Comparison of ENCODE assay signal across 13 cellular contexts in genomic region chr5:133977858-133978257, GRCh38. TPM values are rescaled to one million over a fixed set of nuclear protein-coding genes. Genes with fewer than 3 reads are reported as not detected.
A peak's percentile ranks its signal among the peaks of the same experiment; 100 is the strongest.
DNase-seq lines count a peak whose midpoint lies in the region; ATAC-seq, FAIRE-seq and TF ChIP-seq lines count a peak whose summit lies in the region.
"Had no signal": no experiment of that assay in that cellular context is flagged by ENCODE, and none has a peak within 500 bp of the region (broad histone marks: within the 10 kb centered on the region; RNA-seq: fewer than 3 reads in every experiment).

No MANE protein-coding gene starts in this region.

- CTCF ChIA-PET in HepG2 (lab: Yijun Ruan, JAX; ENCODE audit: low intra/inter-chr PET ratio, low total read pairs): no interaction called here
- CTCF ChIA-PET in activated CD4-positive, alpha-beta memory T cell treated with anti-CD3 and anti-CD28 coated beads, Interleukin-2, amount 10 ng/mL, durations not matched to agents 7 days and 5 days (lab: Charles Lee): interaction anchor here (1.4 to 6.7 kb wide), 4 partner anchors 8 to 19 kb away, joined by 4 to 54 read pairs (median 12); no protein-coding TSS in a partner anchor

- peaks cover 5% of the 10 kb centered on the region; the same call in 1 of the 2 replicates for H4K20me1 ChIP-seq in HepG2 (ENCODE audit: insufficient read depth, low read length)

- H3K4me3 ChIP-seq in HepG2 (replicated peaks in 1 of 3; ENCODE audit: insufficient read depth in 1 of 3, low read depth in 2 of 3, low read length in 3 of 3) (no peak overlapping the region), right lobe of liver (no peak overlapping the region), fibroblast of the aortic adventitia (ENCODE audit: low read depth, low read length) (no peak overlapping the region)
- H3K4me3 ChIP-seq: prostate gland had no signal

- H3K36me3 Mint-ChIP-seq in activated CD4-positive, alpha-beta memory T cell treated with anti-CD3 and anti-CD28 coated beads, Interleukin-2, amount 10 ng/mL, durations not matched to agents 7 days and 5 days (ENCODE audit: low read depth): peaks cover 58% of the 10 kb centered on the region

- peak overlapping the region; percentile 7 for H3K27ac Mint-ChIP-seq in activated CD4-positive, alpha-beta memory T cell treated with anti-CD3 and anti-CD28 coated beads, Interleukin-2, amount 10 ng/mL, durations not matched to agents 7 days and 5 days
- H3K27ac Mint-ChIP-seq in stimulated activated naive CD8-positive, alpha-beta T cell treated with anti-CD3 and anti-CD28 coated beads, Interleukin-15, amount 100 ng/mL, for 72 hours: peak overlapping the region; percentile 87 to 93
- H3K27ac Mint-ChIP-seq: immature natural killer cell had no signal

- ATAC-seq in HepG2 (peak; percentile 11; the same call in 1 of the 3 replicates), right lobe of liver (no peak)
- ATAC-seq in stimulated activated naive CD8-positive, alpha-beta T cell treated with anti-CD3 and anti-CD28 coated beads, Interleukin-15, amount 100 ng/mL, for 72 hours: no peak

- intact Hi-C loops in HepG2 (cut with micrococcal nuclease; ENCODE audit: unreplicated experiment): loop anchor here (1.0 kb wide), 1 partner anchor 9 kb away; no protein-coding TSS in a partner anchor
- intact Hi-C loops in right lobe of liver (cut with DNase I): no loop called here

- no peak for DNase-seq in HepG2 (ENCODE audit: low spot score)
- DNase-seq in right lobe of liver: no peak
- no peak for DNase-seq in activated CD4-positive, alpha-beta memory T cell treated with anti-CD3 and anti-CD28 coated beads, Interleukin-2, amount 10 ng/mL, durations not matched to agents 7 days and 5 days
- DNase-seq in fibroblast of the aortic adventitia (ENCODE audit: low read depth): peak; percentile 74
- no peak for DNase-seq in stimulated activated naive CD8-positive, alpha-beta T cell treated with anti-CD3 and anti-CD28 coated beads, Interleukin-15, amount 100 ng/mL, for 72 hours
- DNase-seq in GM13976 (ENCODE audit: low spot score): no peak
- DNase-seq in NCI-H187 treated with DMSO at 0.1 percent for 48 hours (lab: John Stamatoyannopoulos, UW): no peak
- no peak for DNase-seq in stimulated activated naive CD4-positive, alpha-beta T cell (lab: John Stamatoyannopoulos, UW)
- DNase-seq: immature natural killer cell, NCI-H146 had no signal

- H3K4me1 ChIP-seq in HepG2 (ENCODE audit: insufficient read depth, low read length): peaks cover 32% of the 10 kb centered on the region
- peaks cover 0 to 4% (median 0%) of the 10 kb centered on the region in 4 donors for H3K4me1 ChIP-seq in right lobe of liver
- H3K4me1 ChIP-seq: prostate gland had no signal

- POLR2A ChIA-PET in HepG2 (lab: Yijun Ruan, JAX): interaction anchor here (0.9 to 3.7 kb wide), 7 partner anchors 8 to 41 kb away, joined by 3 to 35 read pairs (median 9); partner anchors contain the start of genes C5orf15 and VDAC1
- POLR2A ChIA-PET in activated CD4-positive, alpha-beta memory T cell treated with anti-CD3 and anti-CD28 coated beads, Interleukin-2, amount 10 ng/mL, durations not matched to agents 7 days and 5 days (lab: Charles Lee): interaction anchor here (1.4 kb wide), 1 partner anchor 26 kb away, joined by 4 read pairs; no protein-coding TSS in a partner anchor

- TF ChIP-seq POLR2A in HepG2 (IDR thresholded peaks at IDR 0.05; ENCODE audit: insufficient read depth in 1 of 2, low read depth in 2 of 2, low read length in 2 of 2) (no peak), right lobe of liver (IDR thresholded peaks at IDR 0.05) (no peak)

- peak overlapping the region; percentile 63 for H3K4me2 ChIP-seq in HepG2 (ENCODE audit: low read depth, low read length)

- no peak for FAIRE-seq in HepG2 (lab: Jason Lieb, UNC)

- H3K4me1 Mint-ChIP-seq in activated CD4-positive, alpha-beta memory T cell treated with anti-CD3 and anti-CD28 coated beads, Interleukin-2, amount 10 ng/mL, durations not matched to agents 7 days and 5 days: peaks cover 22% of the 10 kb centered on the region
- peaks cover 21% of the 10 kb centered on the region for H3K4me1 Mint-ChIP-seq in stimulated activated naive CD8-positive, alpha-beta T cell treated with anti-CD3 and anti-CD28 coated beads, Interleukin-15, amount 100 ng/mL, for 72 hours
- H3K4me1 Mint-ChIP-seq: central memory CD8-positive, alpha-beta T cell; immature natural killer cell had no signal

- TF ChIP-seq CTCF in HepG2 (CRISPR knock-in tag; IDR thresholded peaks at IDR 0.05) (no peak), right lobe of liver (IDR thresholded peaks at IDR 0.05) (no peak), fibroblast of the aortic adventitia (IDR thresholded peaks at IDR 0.05; ENCODE audit: insufficient read depth, low read length) (no peak), GM13976 (IDR thresholded peaks at IDR 0.05; ENCODE audit: borderline replicate concordance, control extremely low read depth, extremely low read depth, insufficient read depth, missing control alignments) (no peak)

- peak overlapping the region; percentile 44 for H3K9ac ChIP-seq in HepG2 (ENCODE audit: insufficient read depth, low read depth, low read length)

- no peak for TF ChIP-seq RAD21 in HepG2 (CRISPR knock-in tag; IDR thresholded peaks at IDR 0.05)

- in situ Hi-C loops in HepG2 (cut with HindIII; ENCODE audit: extremely low pct_ligation_motif_present, low pct_unique_long_range_greater_than_20kb): no loop called here
- in situ Hi-C loops in GM13976 (cut with MboI; ENCODE audit: low sequenced_read_pairs, unreplicated experiment): no loop called here

- no peaks in the 10 kb centered on the region for H3K9me3 Mint-ChIP-seq in activated CD4-positive, alpha-beta memory T cell treated with anti-CD3 and anti-CD28 coated beads, Interleukin-2, amount 10 ng/mL, durations not matched to agents 7 days and 5 days
- H3K9me3 Mint-ChIP-seq in stimulated activated naive CD8-positive, alpha-beta T cell treated with anti-CD3 and anti-CD28 coated beads, Interleukin-15, amount 100 ng/mL, for 72 hours: no peaks in the 10 kb centered on the region
- H3K9me3 Mint-ChIP-seq: central memory CD8-positive, alpha-beta T cell; immature natural killer cell had no signal

- 21% methylated on average over 1 of the region's 1 CpG for WGBS in HepG2 (ENCODE audit: low lambda C conversion rate)
- WGBS in right lobe of liver (ENCODE audit: insufficient coverage, low coverage, low lambda C conversion rate, missing lambda C conversion rate): 67% methylated on average over 1 of the region's 1 CpG

- H3K79me2 ChIP-seq in HepG2 (ENCODE audit: insufficient read depth, low read length): peaks cover 5% of the 10 kb centered on the region

- H3K27me3 ChIP-seq in HepG2 (ENCODE audit: control insufficient read depth in 1 of 2, insufficient read depth in 2 of 2, low read length in 2 of 2) (no peaks in the 10 kb centered on the region), right lobe of liver (no peaks in the 10 kb centered on the region)

- TSS peak; percentile 92 for BruUV-seq in HepG2 (replicated peaks; lab: Mats Ljungman, UMichigan)

- H3K36me3 ChIP-seq in HepG2 (replicated peaks in 1 of 2; ENCODE audit: control insufficient read depth in 1 of 2, insufficient read depth in 2 of 2, low read length in 2 of 2): peaks cover 28 to 59% of the 10 kb centered on the region in 2 experiments
- H3K36me3 ChIP-seq in right lobe of liver: peaks cover 0 to 83% (median 19%) of the 10 kb centered on the region in 4 donors

- no peak overlapping the region for H2AFZ ChIP-seq in HepG2 (ENCODE audit: low read length)

- H3K9me3 ChIP-seq in HepG2 (ENCODE audit: low read length): no peaks in the 10 kb centered on the region
- H3K9me3 ChIP-seq in right lobe of liver: no peaks in the 10 kb centered on the region
- H3K9me3 ChIP-seq: prostate gland had no signal

- no peaks in the 10 kb centered on the region for H3K27me3 Mint-ChIP-seq in activated CD4-positive, alpha-beta memory T cell treated with anti-CD3 and anti-CD28 coated beads, Interleukin-2, amount 10 ng/mL, durations not matched to agents 7 days and 5 days
- H3K27me3 Mint-ChIP-seq in stimulated activated naive CD8-positive, alpha-beta T cell treated with anti-CD3 and anti-CD28 coated beads, Interleukin-15, amount 100 ng/mL, for 72 hours: no peaks in the 10 kb centered on the region
- H3K27me3 Mint-ChIP-seq: central memory CD8-positive, alpha-beta T cell had no signal

- no peak overlapping the region for H3K4me3 Mint-ChIP-seq in activated CD4-positive, alpha-beta memory T cell treated with anti-CD3 and anti-CD28 coated beads, Interleukin-2, amount 10 ng/mL, durations not matched to agents 7 days and 5 days
- H3K4me3 Mint-ChIP-seq in stimulated activated naive CD8-positive, alpha-beta T cell treated with anti-CD3 and anti-CD28 coated beads, Interleukin-15, amount 100 ng/mL, for 72 hours: no peak overlapping the region
- H3K4me3 Mint-ChIP-seq: central memory CD8-positive, alpha-beta T cell; immature natural killer cell had no signal

- peak overlapping the region; percentile 68 for H3K27ac ChIP-seq in HepG2 (ENCODE audit: extremely low read length, insufficient read depth, low read length)
- H3K27ac ChIP-seq in right lobe of liver: no peak overlapping the region
- H3K27ac ChIP-seq: HL-60, prostate gland had no signal

- TF ChIP-seq EP300 in HepG2 (IDR thresholded peaks at IDR 0.05; ENCODE audit: low read depth in 2 of 2, low read length in 2 of 2) (no peak), HepG2 (CRISPR knock-in tag; IDR thresholded peaks at IDR 0.05; ENCODE audit: borderline replicate concordance) (no peak)

RNA-seq across cellular contexts. Expression of gene C5orf15, which starts 9.4 kb away (rescaled TPM):
- 35.7 and 58.5 TPM in 2 replicates for total RNA-seq in HepG2 (2016; rRNA removed; fragmentation: Illumina TruSeq; extraction: Trizol)
- total RNA-seq in HepG2 (2016; cell fraction: cytosol; rRNA removed; fragmentation: Illumina TruSeq; extraction: Trizol; ENCODE audit: low read depth): 5.8 and 7.0 TPM in 2 replicates
- 32.4 and 58.3 TPM in 2 replicates for total RNA-seq in HepG2 (2016; cell fraction: insoluble cytoplasmic fraction; rRNA removed; fragmentation: Illumina TruSeq; extraction: Trizol)
- 14.0 and 15.0 TPM in 2 replicates for total RNA-seq in HepG2 (2016; cell fraction: membrane; rRNA removed; fragmentation: Illumina TruSeq; extraction: Trizol)
- 50.5 and 53.2 TPM in 2 replicates for total RNA-seq in HepG2 (2016; cell fraction: nucleus; rRNA removed; fragmentation: Illumina TruSeq; extraction: Trizol)
- polyA plus RNA-seq in HepG2 (2011; rRNA removed): 82.7 and 84.1 TPM in 2 replicates
- 55.7 and 70.1 TPM in 2 replicates for polyA plus RNA-seq in HepG2 (2011; cell fraction: cytosol; rRNA removed)
- 26.9 and 28.5 TPM in 2 replicates for polyA plus RNA-seq in HepG2 (2011; cell fraction: nucleus; rRNA removed)
- polyA plus RNA-seq in HepG2 (2012): 50.8 and 57.3 TPM in 2 replicates
- 4.5 and 5.3 TPM in 2 replicates for polyA plus RNA-seq in HepG2 (2016; cell fraction: cytosol; fragmentation: Illumina TruSeq; extraction: Trizol; ENCODE audit: low read depth)
- polyA plus RNA-seq in HepG2 (2016; cell fraction: insoluble cytoplasmic fraction; fragmentation: Illumina TruSeq; extraction: Trizol; ENCODE audit: low read depth): 54.9 and 56.5 TPM in 2 replicates
- polyA plus RNA-seq in HepG2 (2016; cell fraction: membrane; fragmentation: Illumina TruSeq; extraction: Trizol; ENCODE audit: low read depth): 13.6 and 14.8 TPM in 2 replicates
- 125 and 131 TPM in 2 replicates for polyA plus RNA-seq in HepG2 (2016; cell fraction: nucleus; fragmentation: Illumina TruSeq; extraction: Trizol; ENCODE audit: insufficient read depth, low read depth)
- polyA minus RNA-seq in HepG2 (2011; rRNA and poly(A)+ RNA removed; ENCODE audit: low replicate concordance): 27.4 and 37.7 TPM in 2 replicates
- polyA minus RNA-seq in HepG2 (2011; cell fraction: cytosol; rRNA and poly(A)+ RNA removed): 57.0 and 75.9 TPM in 2 replicates
- 20.3 and 34.9 TPM in 2 replicates for polyA minus RNA-seq in HepG2 (2011; cell fraction: nucleus; rRNA and poly(A)+ RNA removed)
- 10 to 100 TPM; 15.0 to 37.5 (median 24.4) TPM for total RNA-seq in right lobe of liver
- total RNA-seq in activated CD4-positive, alpha-beta memory T cell treated with anti-CD3 and anti-CD28 coated beads, Interleukin-2, amount 10 ng/mL, durations not matched to agents 7 days and 5 days: 10 to 100 TPM; 24.4 to 27.7 TPM
- 31.1 and 66.6 TPM in 2 replicates for total RNA-seq in fibroblast of the aortic adventitia (ENCODE audit: low replicate concordance)

RNA-seq across cellular contexts. Expression of gene VDAC1, which starts 26.9 kb away (rescaled TPM):
- 380 and 481 TPM in 2 replicates for total RNA-seq in HepG2 (2016; rRNA removed; fragmentation: Illumina TruSeq; extraction: Trizol)
- total RNA-seq in HepG2 (2016; cell fraction: cytosol; rRNA removed; fragmentation: Illumina TruSeq; extraction: Trizol; ENCODE audit: low read depth): 142 and 143 TPM in 2 replicates
- 391 and 476 TPM in 2 replicates for total RNA-seq in HepG2 (2016; cell fraction: insoluble cytoplasmic fraction; rRNA removed; fragmentation: Illumina TruSeq; extraction: Trizol)
- total RNA-seq in HepG2 (2016; cell fraction: membrane; rRNA removed; fragmentation: Illumina TruSeq; extraction: Trizol): 267 and 273 TPM in 2 replicates
- total RNA-seq in HepG2 (2016; cell fraction: nucleus; rRNA removed; fragmentation: Illumina TruSeq; extraction: Trizol): 160 and 168 TPM in 2 replicates
- 112 and 119 TPM in 2 replicates for polyA plus RNA-seq in HepG2 (2011; rRNA removed)
- polyA plus RNA-seq in HepG2 (2011; cell fraction: cytosol; rRNA removed): 99.4 and 136 TPM in 2 replicates
- polyA plus RNA-seq in HepG2 (2011; cell fraction: nucleus; rRNA removed): 68.8 and 87.6 TPM in 2 replicates
- 283 and 305 TPM in 2 replicates for polyA plus RNA-seq in HepG2 (2012)
- 122 and 132 TPM in 2 replicates for polyA plus RNA-seq in HepG2 (2016; cell fraction: cytosol; fragmentation: Illumina TruSeq; extraction: Trizol; ENCODE audit: low read depth)
- polyA plus RNA-seq in HepG2 (2016; cell fraction: insoluble cytoplasmic fraction; fragmentation: Illumina TruSeq; extraction: Trizol; ENCODE audit: low read depth): 522 and 545 TPM in 2 replicates
- polyA plus RNA-seq in HepG2 (2016; cell fraction: membrane; fragmentation: Illumina TruSeq; extraction: Trizol; ENCODE audit: low read depth): 196 and 202 TPM in 2 replicates
- 247 and 250 TPM in 2 replicates for polyA plus RNA-seq in HepG2 (2016; cell fraction: nucleus; fragmentation: Illumina TruSeq; extraction: Trizol; ENCODE audit: insufficient read depth, low read depth)
- polyA minus RNA-seq in HepG2 (2011; rRNA and poly(A)+ RNA removed; ENCODE audit: low replicate concordance): 53.4 and 93.5 TPM in 2 replicates
- 105 and 139 TPM in 2 replicates for polyA minus RNA-seq in HepG2 (2011; cell fraction: cytosol; rRNA and poly(A)+ RNA removed)
- 59.4 and 73.6 TPM in 2 replicates for polyA minus RNA-seq in HepG2 (2011; cell fraction: nucleus; rRNA and poly(A)+ RNA removed)
- total RNA-seq in right lobe of liver: 100 to 1,000 TPM; 101 to 209 (median 128) TPM
- 100 to 1,000 TPM; 216 to 218 TPM for total RNA-seq in activated CD4-positive, alpha-beta memory T cell treated with anti-CD3 and anti-CD28 coated beads, Interleukin-2, amount 10 ng/mL, durations not matched to agents 7 days and 5 days
- total RNA-seq in fibroblast of the aortic adventitia (ENCODE audit: low replicate concordance): 91.3 and 277 TPM in 2 replicates
